ENCODE assay signal across 19 cellular contexts in the genomic region with DNA sequence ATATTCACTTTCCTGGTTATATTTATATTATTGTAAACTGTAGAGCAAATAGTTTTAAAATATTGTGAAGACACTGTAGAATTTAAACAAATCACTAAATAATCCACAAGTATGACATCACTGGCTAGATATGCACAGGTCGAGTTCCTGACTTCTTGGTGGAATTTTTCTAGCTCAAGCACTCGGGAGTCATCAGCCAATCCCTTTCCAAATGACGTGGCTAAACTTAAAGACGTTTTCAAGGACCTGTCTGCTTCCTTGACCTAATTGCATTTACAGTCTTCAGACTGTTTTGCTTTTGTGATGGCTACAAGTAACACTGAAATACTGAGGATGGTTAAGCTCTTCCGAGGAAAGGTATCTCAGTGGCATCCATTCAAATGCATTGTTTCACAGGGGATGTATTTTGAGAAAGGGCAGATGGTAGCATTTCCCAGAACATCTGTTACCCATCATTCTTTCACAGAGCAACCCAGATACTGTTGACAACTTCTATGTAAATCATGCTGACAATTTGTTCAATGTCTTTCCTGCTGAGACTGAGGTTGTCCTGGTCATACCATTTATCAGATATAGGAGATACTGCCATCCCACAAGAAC.
DNase-seq lines count a peak whose midpoint lies in the region; TF ChIP-seq lines count a peak whose summit lies in the region.
"Had no signal": no experiment of that assay in that cellular context is flagged by ENCODE, and none has a peak within 500 bp of the region (broad histone marks: within the 10 kb centered on the region; RNA-seq: fewer than 3 reads in every experiment).

No MANE protein-coding gene starts in this region.

- H3K27me3 ChIP-seq in OCI-LY3 (ENCODE audit: low read depth, low read length) (no peaks in the 10 kb centered on the region), iPS-18a (ENCODE audit: control insufficient read depth, insufficient read depth, low read length) (no peaks in the 10 kb centered on the region), trophoblast cell (ENCODE audit: insufficient read depth, low read length) (no peaks in the 10 kb centered on the region)
- H3K27me3 ChIP-seq: cardiac muscle cell, neutrophil, sigmoid colon had no signal

- H2AFZ ChIP-seq in OCI-LY3 (ENCODE audit: low read depth, low read length) (0 out of 2 replicates have a peak overlapping the region, but pooled peaks have one; percentile 54), trophoblast cell (ENCODE audit: insufficient read depth, low read length, poor library complexity) (no peak overlapping the region)

- no peak overlapping the region for H2BK120ac ChIP-seq in trophoblast cell (ENCODE audit: insufficient read depth, low read length, poor library complexity)

- H3K4me1 ChIP-seq in OCI-LY3 (ENCODE audit: low read length) (no peaks in the 10 kb centered on the region), iPS-18a (ENCODE audit: control insufficient read depth, low read depth, low read length) (peaks cover 18% of the 10 kb centered on the region), trophoblast cell (ENCODE audit: control insufficient read depth in 1 of 2, insufficient read depth in 2 of 2, low read length in 2 of 2) (peaks cover 0 to 5% of the 10 kb centered on the region in 2 experiments)
- H3K4me1 ChIP-seq: sigmoid colon had no signal

- H2BK5ac ChIP-seq in trophoblast cell (ENCODE audit: low read depth, low read length, poor library complexity), result no peak overlapping the region

- no peaks in the 10 kb centered on the region for H4K20me1 ChIP-seq in OCI-LY3 (ENCODE audit: insufficient read depth, low read length)

- H3K4me3 ChIP-seq in OCI-LY3 (ENCODE audit: low read length) (no peak overlapping the region), iPS-18a (ENCODE audit: low read length) (peak overlapping the region; percentile 24), trophoblast cell (ENCODE audit: low read depth, low read length) (no peak overlapping the region)
- H3K4me3 ChIP-seq: cardiac muscle cell, sigmoid colon, thoracic aorta had no signal

- H3K4ac ChIP-seq in trophoblast cell (ENCODE audit: low read depth, low read length), result no peak overlapping the region

- H3K4me2 ChIP-seq in OCI-LY3 (ENCODE audit: low read length) (no peak overlapping the region), trophoblast cell (ENCODE audit: low read length) (no peak overlapping the region)

- DNase-seq in HK-2 (ENCODE audit: unreplicated experiment), result peak; percentile 13
- DNase-seq in trophoblast cell, result peak; percentile 35 to 85
- DNase-seq in NCI-H187 (lab: John Stamatoyannopoulos, UW), result no peak
- no peak for DNase-seq in epidermal melanocyte (ENCODE audit: insufficient read length, low spot score)
- no peak for DNase-seq in KBM-7
- DNase-seq: activated CD4-positive, alpha-beta T cell treated with anti-CD3 and anti-CD28 coated beads, Interleukin-2, amount 10 ng/mL, durations not matched to agents 7 days and 5 days; activated T-cell treated with anti-CD3 and anti-CD28 coated beads, Interleukin-2, amount 50 U/mL, for 24 hours; DMS79 treated with DMSO at 0.1 percent for 48 hours; NCI-H2029; NK-92 treated with Interleukin-12 subunit alpha and Interleukin-12 subunit beta, amount 100 ng/mL, for 24 hours; SIG-M5; sigmoid colon; stimulated activated CD4-positive, alpha-beta T cell treated with anti-CD3 and anti-CD28 coated beads, Interleukin-4, amount 100 ng/mL, for 1 hour; stimulated activated CD8-positive, alpha-beta memory T cell treated with anti-CD3 and anti-CD28 coated beads, Interleukin-4, amount 100 ng/mL, for 48 hours had no signal

- H3K18ac ChIP-seq in trophoblast cell (ENCODE audit: low read length), result no peak overlapping the region

- H4K91ac ChIP-seq in trophoblast cell (ENCODE audit: low read depth, low read length), result no peak overlapping the region

- no peak overlapping the region for H3K27ac ChIP-seq in OCI-LY3 (ENCODE audit: low read length)
- peak overlapping the region; percentile 45 for H3K27ac ChIP-seq in iPS-18a (ENCODE audit: low read length)
- peak overlapping the region; percentile 46 for H3K27ac ChIP-seq in trophoblast cell (ENCODE audit: low read depth, low read length)
- H3K27ac ChIP-seq: cardiac muscle cell, neutrophil, sigmoid colon, thoracic aorta had no signal

- H4K8ac ChIP-seq in trophoblast cell (ENCODE audit: low read depth, low read length), result no peak overlapping the region

- no peaks in the 10 kb centered on the region for H3K9me3 ChIP-seq in OCI-LY3 (ENCODE audit: insufficient read depth, low read length)
- no peaks in the 10 kb centered on the region for H3K9me3 ChIP-seq in iPS-18a (ENCODE audit: control insufficient read depth, low read depth, low read length)
- H3K9me3 ChIP-seq in trophoblast cell (ENCODE audit: insufficient read depth, low read depth, low read length), result no peaks in the 10 kb centered on the region
- H3K9me3 ChIP-seq: neutrophil, sigmoid colon had no signal

- TF ChIP-seq CTCF in OCI-LY3 (IDR thresholded peaks at IDR 0.05; ENCODE audit: low read depth, low read length), result no peak

- in situ Hi-C loops in KBM-7 (cut with MboI; ENCODE audit: low pct_unique_long_range_greater_than_20kb, low sequenced_read_pairs), result no loop called here

- no peak overlapping the region for H4K12ac ChIP-seq in trophoblast cell (ENCODE audit: low read depth, low read length)

- H3K79me2 ChIP-seq in OCI-LY3 (ENCODE audit: low read length), result no peaks in the 10 kb centered on the region
- no peaks in the 10 kb centered on the region for H3K79me2 ChIP-seq in trophoblast cell (ENCODE audit: control insufficient read depth, insufficient read depth, low read length, poor library complexity)

- H3K79me1 ChIP-seq in trophoblast cell (ENCODE audit: low read length), result peaks cover 8% of the 10 kb centered on the region

- H3K36me3 ChIP-seq in OCI-LY3 (replicated peaks; ENCODE audit: low read depth, low read length) (no peaks in the 10 kb centered on the region), iPS-18a (ENCODE audit: control insufficient read depth, low read depth, low read length) (no peaks in the 10 kb centered on the region), trophoblast cell (ENCODE audit: control insufficient read depth in 1 of 2, insufficient read depth in 2 of 2, low read length in 2 of 2) (peaks cover 0 to 2% of the 10 kb centered on the region in 2 experiments)
- H3K36me3 ChIP-seq: cardiac muscle cell, neutrophil, sigmoid colon, thoracic aorta had no signal

- H2BK12ac ChIP-seq in trophoblast cell (ENCODE audit: low read length), result no peak overlapping the region

- H3K9ac ChIP-seq in OCI-LY3 (ENCODE audit: low read length) (no peak overlapping the region), iPS-18a (ENCODE audit: low read length) (no peak overlapping the region), trophoblast cell (ENCODE audit: low read length) (no peak overlapping the region)

- no CpG with 5 or more reads among the region's 5 CpGs for WGBS in trophoblast cell (ENCODE audit: extremely low coverage, insufficient coverage, insufficient read length)

- no peak overlapping the region for H3K23ac ChIP-seq in trophoblast cell (ENCODE audit: low read length)

- H2AK5ac ChIP-seq in trophoblast cell (ENCODE audit: low read length), result no peak overlapping the region

- no peak overlapping the region for H3K14ac ChIP-seq in trophoblast cell (ENCODE audit: low read length)

Comparison
In these comparisons a context has a peak if more than half of its experiments do, and no peak if none do; other contexts are left out.
1. DNase-seq: peak in HK-2 (single experiment) and trophoblast cell (2 of 2); none in NCI-H187 (0 of 2), epidermal melanocyte (single experiment) and KBM-7 (single experiment).